In the genomic region with DNA sequence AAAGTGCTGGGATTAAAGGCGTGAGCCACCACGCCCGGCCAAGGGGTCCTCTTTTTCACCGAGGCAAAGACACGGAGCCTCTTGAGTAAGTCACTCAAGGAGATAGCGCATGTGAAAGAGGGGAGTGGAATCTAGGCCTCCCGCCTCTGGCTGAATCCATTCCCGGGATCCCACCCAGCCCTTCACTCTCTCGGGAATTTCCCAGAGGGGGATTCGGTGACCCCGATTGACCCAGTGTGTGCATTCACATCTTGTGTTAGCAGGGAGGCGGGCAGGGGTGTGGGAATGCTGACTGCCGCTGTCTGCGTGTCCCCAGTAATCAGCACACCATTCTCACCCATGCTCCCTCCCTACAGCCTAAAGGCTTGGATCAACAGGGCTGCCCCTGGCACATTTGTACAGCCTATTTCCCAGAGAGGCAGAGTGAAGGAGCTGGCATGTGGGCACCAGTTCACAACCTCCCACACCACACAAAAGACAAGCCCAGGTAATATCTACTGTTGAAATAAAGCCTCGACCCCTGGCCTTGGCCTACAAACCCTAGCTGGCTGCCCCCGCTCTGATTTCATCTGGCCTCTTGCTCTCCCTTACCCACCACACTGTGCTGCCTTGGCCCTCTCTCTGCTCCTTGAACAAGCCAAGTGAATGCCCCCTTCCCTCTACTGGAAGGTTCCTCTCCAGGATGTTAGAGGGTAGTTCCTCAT, we compare ENCODE assay signal across 9 cellular contexts. TPM values are rescaled to one million over a fixed set of nuclear protein-coding genes. Genes with fewer than 3 reads are reported as not detected.
DNase-seq lines count a peak whose midpoint lies in the region; ATAC-seq and TF ChIP-seq lines count a peak whose summit lies in the region.
"Had no signal": no experiment of that assay in that cellular context is flagged by ENCODE, and none has a peak within 500 bp of the region (broad histone marks: within the 10 kb centered on the region; RNA-seq: fewer than 3 reads in every experiment).

No MANE protein-coding gene starts in this region.

- H3K36me3 Mint-ChIP-seq in brain: no peaks in the 10 kb centered on the region
- H3K36me3 Mint-ChIP-seq in natural killer cell treated with Interleukin-12 subunit alpha and Interleukin-12 subunit beta and Interleukin-15 and Interleukin-18, amount 100 ng/mL, for 72 hours: no peaks in the 10 kb centered on the region

- H4K20me1 ChIP-seq in BLaER1 treated with 17β-estradiol and CSF1 and Interleukin-3, amounts not matched to agents 10 nM and 100 nM: peaks cover 0 to 28% (median 20%) of the 10 kb centered on the region in 11 experiments; a peak in 13 of 22 replicates
- no peaks in the 10 kb centered on the region for H4K20me1 ChIP-seq in GM23248 (ENCODE audit: insufficient read depth)

- H3K27me3 Mint-ChIP-seq in brain: peaks cover 74% of the 10 kb centered on the region
- H3K27me3 Mint-ChIP-seq in natural killer cell treated with Interleukin-12 subunit alpha and Interleukin-12 subunit beta and Interleukin-15 and Interleukin-18, amount 100 ng/mL, for 72 hours: peaks cover 14 to 26% of the 10 kb centered on the region in 2 donors

- H3K4me3 Mint-ChIP-seq in brain: peak overlapping the region; percentile 71 to 81 (median 80)
- H3K4me3 Mint-ChIP-seq in natural killer cell treated with Interleukin-12 subunit alpha and Interleukin-12 subunit beta and Interleukin-15 and Interleukin-18, amount 100 ng/mL, for 72 hours: peak overlapping the region; percentile 67

- ATAC-seq in natural killer cell treated with Interleukin-12 subunit alpha and Interleukin-12 subunit beta and Interleukin-15 and Interleukin-18, amount 100 ng/mL, for 72 hours: no peak
- no peak for ATAC-seq in GM19328 (IDR thresholded peaks at IDR 0.05; ENCODE audit: unreplicated experiment)
- no peak for ATAC-seq in GM18520 (IDR thresholded peaks at IDR 0.05; ENCODE audit: unreplicated experiment)

- peaks cover 0 to 11% (median 0%) of the 10 kb centered on the region in 5 experiments for H3K9me3 Mint-ChIP-seq in brain
- H3K9me3 Mint-ChIP-seq in natural killer cell treated with Interleukin-12 subunit alpha and Interleukin-12 subunit beta and Interleukin-15 and Interleukin-18, amount 100 ng/mL, for 72 hours: no peaks in the 10 kb centered on the region

- no peak overlapping the region for H3K27ac ChIP-seq in BLaER1 treated with 17β-estradiol and CSF1 and Interleukin-3, amounts not matched to agents 10 nM and 100 nM
- 0 out of 2 replicates have a peak overlapping the region, but pooled peaks have one; percentile 86 for H3K27ac ChIP-seq in GM23248

- no peak overlapping the region for H2AFZ ChIP-seq in GM23248

- H3K9ac ChIP-seq in BLaER1 treated with 17β-estradiol and CSF1 and Interleukin-3, amounts not matched to agents 10 nM and 100 nM: no peak overlapping the region
- H3K9ac ChIP-seq in GM23248: 0 out of 2 replicates have a peak overlapping the region, but pooled peaks have one; percentile 9

- in situ Hi-C loops in GM23248 (cut with MboI): no loop called here

- peak overlapping the region in 1 of 10 experiments; percentile 17; a peak in 2 of 20 replicates for H3K4me3 ChIP-seq in BLaER1 treated with 17β-estradiol and CSF1 and Interleukin-3, amounts not matched to agents 10 nM and 100 nM
- peak overlapping the region; percentile 97 for H3K4me3 ChIP-seq in GM23248

- H3K4me2 ChIP-seq in BLaER1 treated with 17β-estradiol and CSF1 and Interleukin-3, amounts not matched to agents 10 nM and 100 nM: peak overlapping the region; percentile 90 to 98 (median 97); a peak in 21 of 22 replicates
- peak overlapping the region; percentile 84 for H3K4me2 ChIP-seq in GM23248 (ENCODE audit: unreplicated experiment)

- peaks cover 31% of the 10 kb centered on the region for H3K4me1 Mint-ChIP-seq in brain
- H3K4me1 Mint-ChIP-seq in natural killer cell treated with Interleukin-12 subunit alpha and Interleukin-12 subunit beta and Interleukin-15 and Interleukin-18, amount 100 ng/mL, for 72 hours (ENCODE audit: low read depth in 2 of 2): peaks cover 55 to 58% of the 10 kb centered on the region in 2 donors

- DNase-seq in GM23248: no peak
- DNase-seq in natural killer cell treated with Interleukin-12 subunit alpha and Interleukin-12 subunit beta and Interleukin-15 and Interleukin-18, amount 100 ng/mL, for 72 hours (ENCODE audit: low spot score): no peak
- no peak for DNase-seq in SK-N-DZ (ENCODE audit: low spot score)
- no peak for DNase-seq in SKM-1 treated with dmso at 0.1 percent for 144 hours (lab: John Stamatoyannopoulos, UW; ENCODE audit: unreplicated experiment)
- DNase-seq: NK-92 treated with Interleukin-12 subunit alpha and Interleukin-12 subunit beta, amount 100 ng/mL, for 24 hours had no signal

- peaks cover 55% of the 10 kb centered on the region for H3F3A ChIP-seq in GM23248 (ENCODE audit: insufficient read depth)

- no peaks in the 10 kb centered on the region for H3K36me3 ChIP-seq in BLaER1 treated with 17β-estradiol and CSF1 and Interleukin-3, amounts not matched to agents 10 nM and 100 nM
- no peaks in the 10 kb centered on the region for H3K36me3 ChIP-seq in GM23248 (ENCODE audit: low read depth)

- TF ChIP-seq CTCF in brain (conservative IDR thresholded peaks at IDR 0.05): no peak

- 82 to 85% methylated on average over 16 of the region's 16 CpGs for WGBS in GM23248 (ENCODE audit: low coverage in 1 of 2, low lambda C conversion rate in 2 of 2, missing lambda C conversion rate in 2 of 2), 2 experiments

- peaks cover 58% of the 10 kb centered on the region for H3K79me2 ChIP-seq in GM23248 (ENCODE audit: insufficient read depth)

- peaks cover 68 to 86% (median 75%) of the 10 kb centered on the region in 10 experiments for H3K4me1 ChIP-seq in BLaER1 treated with 17β-estradiol and CSF1 and Interleukin-3, amounts not matched to agents 10 nM and 100 nM
- peaks cover 69% of the 10 kb centered on the region for H3K4me1 ChIP-seq in GM23248 (ENCODE audit: insufficient read depth)

- H3K9me3 ChIP-seq in BLaER1 treated with 17β-estradiol and CSF1 and Interleukin-3, amounts not matched to agents 10 nM and 100 nM (replicated peaks in 1 of 11): no peaks in the 10 kb centered on the region
- H3K9me3 ChIP-seq in GM23248 (ENCODE audit: low read depth): no peaks in the 10 kb centered on the region

- peaks cover 24 to 47% (median 42%) of the 10 kb centered on the region in 11 experiments for H3K27me3 ChIP-seq in BLaER1 treated with 17β-estradiol and CSF1 and Interleukin-3, amounts not matched to agents 10 nM and 100 nM
- no peaks in the 10 kb centered on the region for H3K27me3 ChIP-seq in GM23248 (replicated peaks; ENCODE audit: insufficient read depth)

- H3K27ac Mint-ChIP-seq in brain: peak overlapping the region in 2 of 5 experiments; percentile 5 to 26
- H3K27ac Mint-ChIP-seq in natural killer cell treated with Interleukin-12 subunit alpha and Interleukin-12 subunit beta and Interleukin-15 and Interleukin-18, amount 100 ng/mL, for 72 hours: peak overlapping the region; percentile 49 to 61

- no peaks in the 10 kb centered on the region for H3K9me2 ChIP-seq in GM23248 (ENCODE audit: insufficient read depth)

RNA-seq across cellular contexts. Expression of gene LTBP2, which starts 1.3 kb away (rescaled TPM):
- 441 and 456 TPM in 2 replicates for total RNA-seq in GM23248 (2014; rRNA removed; shearing (Covaris generic))
- polyA plus RNA-seq in GM23248 (2016; fragmentation: Nextera tagmentation; extraction: Ambion mirVana) (73.5 and 73.7 TPM in 2 replicates), brain (ENCODE audit: insufficient read depth, low read depth, low replicate concordance) (2.8 TPM)
- total RNA-seq in natural killer cell treated with Interleukin-12 subunit alpha and Interleukin-12 subunit beta and Interleukin-15 and Interleukin-18, amount 100 ng/mL, for 72 hours: under 1 TPM; 0.55 to 0.73 TPM
- 0.01 TPM in 1 of 2 replicates, not detected in the other for polyA plus RNA-seq in SK-N-DZ (2014; cell fraction: cytosol; rRNA removed)
- not detected in 2 replicates for polyA plus RNA-seq in SK-N-DZ (2014; cell fraction: nucleus; rRNA removed)

Comparison
In these comparisons a context has a peak if more than half of its experiments do, and no peak if none do; other contexts are left out.
1. RNA of gene LTBP2, which starts 1.3 kb away (total RNA-seq): 441 to 456 TPM in GM23248; 0.55 to 0.73 TPM in natural killer cell treated with Interleukin-12 subunit alpha and Interleukin-12 subunit beta and Interleukin-15 and Interleukin-18, amount 100 ng/mL, for 72 hours; every median in the first group is over 100 times any median in the second.